In genomic region chr2:118013724-118014491, GRCh38 we compare ENCODE assay signal across 8 cellular contexts. TPM values are rescaled to one million over a fixed set of nuclear protein-coding genes. Genes with fewer than 3 reads are reported as not detected.
DNase-seq lines count a peak whose midpoint lies in the region; ATAC-seq and TF ChIP-seq lines count a peak whose summit lies in the region.

Gene CCDC93, minus strand, starts transcription at chr2:118014070. Its CDS starts 75 bp downstream, at chr2:118013995.

- H3K4me1 ChIP-seq in Panc1 (ENCODE audit: control insufficient read depth, insufficient read depth, low read length) (peaks cover 10% of the 10 kb centered on the region), esophagus muscularis mucosa (peaks cover 27 to 37% (median 32%) of the 10 kb centered on the region in 4 donors)

- H3K27me3 ChIP-seq in Panc1 (ENCODE audit: control insufficient read depth, insufficient read depth, low read length) (no peaks in the 10 kb centered on the region), esophagus muscularis mucosa (no peaks in the 10 kb centered on the region)

- H3K27ac ChIP-seq in Panc1 (ENCODE audit: low read length) (peak within 1 kb of the TSS; percentile 72), esophagus muscularis mucosa (replicated peaks in 1 of 4) (peak within 1 kb of the TSS; percentile 89 to 92 (median 91))

- no peak; the same call in 1 of the 2 replicates for TF ChIP-seq EP300 in Ishikawa (IDR thresholded peaks at IDR 0.05; ENCODE audit: borderline replicate concordance)
- no peak for TF ChIP-seq EP300 in esophagus muscularis mucosa (IDR thresholded peaks at IDR 0.05)

- no TSS peak for BruUV-seq in Panc1 (replicated peaks; lab: Mats Ljungman, UMichigan)

- intact Hi-C loops in Panc1 (cut with micrococcal nuclease; ENCODE audit: unreplicated experiment): no loop called here
- intact Hi-C loops in esophagus muscularis mucosa (cut with DNase I): loop anchor here (10.0 kb wide), 1 partner anchor 171 kb away; no protein-coding TSS in a partner anchor

- CTCF ChIA-PET in Panc1 (lab: Charles Lee): interaction anchor here (0.6 to 1.8 kb wide), 2 partner anchors 11 to 32 kb away, joined by 3 to 7 read pairs; no protein-coding TSS in a partner anchor

- H3K36me3 ChIP-seq in Panc1 (ENCODE audit: control insufficient read depth, insufficient read depth, low read length) (no peaks in the 10 kb centered on the region), esophagus muscularis mucosa (peaks cover 0 to 8% (median 2%) of the 10 kb centered on the region in 4 donors)

- no peak for TF ChIP-seq RAD21 in Ishikawa (IDR thresholded peaks at IDR 0.05; ENCODE audit: low read depth)

- no peak for TF ChIP-seq CTCF in Panc1 (IDR thresholded peaks at IDR 0.05)
- TF ChIP-seq CTCF in esophagus muscularis mucosa (IDR thresholded peaks at IDR 0.05): peak in 1 of 3 experiments; percentile 7

- 0% methylated on average over 7 of the region's 71 CpGs for WGBS in esophagus muscularis mucosa

- H3K9me3 ChIP-seq in Panc1 (ENCODE audit: control insufficient read depth, insufficient read depth, low read depth, low read length) (no peaks in the 10 kb centered on the region), esophagus muscularis mucosa (no peaks in the 10 kb centered on the region)

- H3K4me3 ChIP-seq in Panc1 (ENCODE audit: low read depth in 2 of 2, low read length in 2 of 2) (peak within 1 kb of the TSS; percentile 86 to 97), esophagus muscularis mucosa (peak within 1 kb of the TSS; percentile 97 to 100 (median 99))

- in situ Hi-C loops in Panc1 (cut with HindIII; ENCODE audit: low pct_unique_long_range_greater_than_20kb, low sequenced_read_pairs): no loop called here

- TF ChIP-seq POLR2A in esophagus muscularis mucosa (IDR thresholded peaks at IDR 0.05; ENCODE audit: low read depth): peak; percentile 25

- DNase-seq in DMS53 (lab: John Stamatoyannopoulos, UW) (peak; percentile 90), Panc1 (ENCODE audit: low read depth, low spot score) (peak; percentile 39), esophagus muscularis mucosa (ENCODE audit: extremely low spot score) (peak; percentile 94), myocyte (ENCODE audit: low read depth) (peak; percentile 78)
- DNase-seq in activated T-cell treated with anti-CD3 and anti-CD28 coated beads, Interleukin-2, amount 50 U/mL, for 48 hours: peak; percentile 88 to 92
- DNase-seq in stimulated activated CD8-positive, alpha-beta memory T cell treated with anti-CD3 and anti-CD28 coated beads, Interleukin-7, amount 100 ng/mL, for 4 hours (ENCODE audit: low read depth in 2 of 2): peak; percentile 52 to 84

- ATAC-seq in GM21619 (IDR thresholded peaks at IDR 0.05; ENCODE audit: unreplicated experiment) (peak; percentile 85), Panc1 (peak; percentile 95)

- POLR2A ChIA-PET in Panc1 (lab: Charles Lee): interaction anchor here (0.9 kb wide), 1 partner anchor 49 kb away, joined by 3 read pairs; no protein-coding TSS in a partner anchor

TF ChIP-seq in Ishikawa, 13 proteins besides CTCF, POLR2A, EP300 and RAD21:
- no peak for TF ChIP-seq TEAD4 (IDR thresholded peaks at IDR 0.05)
- no peak for TF ChIP-seq TCF12 (IDR thresholded peaks at IDR 0.05; ENCODE audit: low read depth)
- no peak; the same call in 1 of the 2 replicates for TF ChIP-seq MAX (IDR thresholded peaks at IDR 0.05)
- no peak for TF ChIP-seq EGR1 (IDR thresholded peaks at IDR 0.05)
- TF ChIP-seq TAF1 (IDR thresholded peaks at IDR 0.05; ENCODE audit: low read depth): peak; percentile 21; the same call in 1 of the 2 replicates
- TF ChIP-seq REST (IDR thresholded peaks at IDR 0.05; ENCODE audit: low read depth): no peak
- 0 out of 2 replicates have a peak, but pooled peaks have one; percentile 3 for TF ChIP-seq ZBTB7A (IDR thresholded peaks at IDR 0.05; ENCODE audit: low read depth)
- TF ChIP-seq CEBPB (IDR thresholded peaks at IDR 0.05): no peak

RNA-seq across cellular contexts. Expression of gene CCDC93, which starts in this region (rescaled TPM):
- total RNA-seq in Panc1 (2021; ENCODE audit: unreplicated experiment) (31.5 TPM), esophagus muscularis mucosa (10 to 100 TPM; 14.4 to 17.0 (median 16.0) TPM), myocyte (16.2 and 17.4 TPM in 2 replicates)
- 10.0 TPM for polyA plus RNA-seq in Panc1 (2012; ENCODE audit: insufficient read length)
- polyA plus RNA-seq in myocyte (2012): 16.0 TPM

Comparison
In these comparisons a context has a peak if more than half of its experiments do, and no peak if none do; other contexts are left out.
1. Peak in every context shown above with its lines: DNase-seq, ATAC-seq, H3K4me3 ChIP-seq and H3K27ac ChIP-seq.
2. DNase-seq: peak in every context shown above with its lines; median percentile 94 in esophagus muscularis mucosa; 90 in DMS53; 90 in activated T-cell treated with anti-CD3 and anti-CD28 coated beads, Interleukin-2, amount 50 U/mL, for 48 hours; 78 in myocyte; 68 in stimulated activated CD8-positive, alpha-beta memory T cell treated with anti-CD3 and anti-CD28 coated beads, Interleukin-7, amount 100 ng/mL, for 4 hours; 39 in Panc1.